In the genomic region with DNA sequence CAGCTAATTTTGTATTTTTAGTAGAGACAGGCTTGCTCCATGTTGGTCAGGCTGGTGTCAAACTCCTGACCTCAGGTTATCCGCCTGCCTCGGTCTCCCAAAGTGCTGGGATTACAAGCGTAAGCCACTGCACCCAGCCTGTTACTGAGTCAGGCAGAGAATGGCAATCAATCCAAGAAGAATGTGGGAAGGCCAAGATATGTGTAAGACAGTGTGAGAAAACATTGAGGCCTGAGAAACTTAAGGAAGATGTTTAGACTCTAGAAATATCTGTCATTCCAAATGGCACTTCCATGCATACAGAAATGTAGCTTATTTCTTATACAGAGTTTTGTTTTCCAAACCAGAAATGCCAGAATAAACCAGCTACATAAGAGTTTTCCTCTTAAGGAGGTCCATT, we compare ENCODE assay signal across 19 cellular contexts.
DNase-seq lines count a peak whose midpoint lies in the region; ATAC-seq and TF ChIP-seq lines count a peak whose summit lies in the region.
"Had no signal": no experiment of that assay in that cellular context is flagged by ENCODE, and none has a peak within 500 bp of the region (broad histone marks: within the 10 kb centered on the region; RNA-seq: fewer than 3 reads in every experiment).

No MANE protein-coding gene starts in this region.

- no peak overlapping the region for H3K4me3 ChIP-seq in colonic mucosa
- H3K4me3 ChIP-seq: K562 had no signal

- ATAC-seq in CD4-positive, alpha-beta T cell (ENCODE audit: poor library complexity): no peak
- no peak for ATAC-seq in naive thymus-derived CD8-positive, alpha-beta T cell
- no peak for ATAC-seq in HG03108 (IDR thresholded peaks at IDR 0.05; ENCODE audit: unreplicated experiment)
- ATAC-seq: K562 had no signal

- POLR2A ChIA-PET in CD4-positive, alpha-beta T cell (lab: Charles Lee): interaction anchor here (1.3 to 1.6 kb wide), 2 partner anchors 15 to 133 kb away, joined by 3 to 6 read pairs; no protein-coding TSS in a partner anchor
- POLR2A ChIA-PET in naive thymus-derived CD8-positive, alpha-beta T cell (lab: Charles Lee): interaction anchor here (0.6 to 1.2 kb wide), 5 partner anchors 11 to 114 kb away, joined by 3 to 5 read pairs (median 3); no protein-coding TSS in a partner anchor

- no peaks in the 10 kb centered on the region for H3K27me3 Mint-ChIP-seq in CD4-positive, alpha-beta T cell
- no peaks in the 10 kb centered on the region for H3K27me3 Mint-ChIP-seq in activated naive CD8-positive, alpha-beta T cell
- H3K27me3 Mint-ChIP-seq in naive thymus-derived CD8-positive, alpha-beta T cell: no peaks in the 10 kb centered on the region
- H3K27me3 Mint-ChIP-seq: B cell; CD8-positive, alpha-beta memory T cell had no signal

- no peak for DNase-seq in CD4-positive, alpha-beta T cell
- DNase-seq in EH (ENCODE audit: low read depth) (peak; percentile 80), NCI-H226 (no peak), colonic mucosa (no peak)
- DNase-seq in naive thymus-derived CD8-positive, alpha-beta T cell: no peak
- DNase-seq: CD8-positive, alpha-beta memory T cell; DMS79; GOT3; MV-4-11; NCI-H1417 treated with DMSO at 0.1 percent for 48 hours; NCI-H1930; NCI-H2171; NCI-H446 treated with DMSO at 0.1 percent for 48 hours; NK-92 treated with Interleukin-12 subunit alpha and Interleukin-12 subunit beta, amount 100 ng/mL, for 24 hours; RPMI8226 had no signal

- H3K27ac ChIP-seq in CD4-positive, alpha-beta T cell (ENCODE audit: low read depth, low read length): peak overlapping the region; percentile 79
- no peak overlapping the region for H3K27ac ChIP-seq in colonic mucosa

- CTCF ChIA-PET in CD4-positive, alpha-beta T cell (lab: Charles Lee): interaction anchor here (1.2 to 1.4 kb wide), 2 partner anchors 49 to 98 kb away, joined by 3 to 7 read pairs; no protein-coding TSS in a partner anchor

- H3K4me1 Mint-ChIP-seq in CD4-positive, alpha-beta T cell (ENCODE audit: low read depth): peaks cover 89% of the 10 kb centered on the region
- peaks cover 80% of the 10 kb centered on the region for H3K4me1 Mint-ChIP-seq in activated naive CD8-positive, alpha-beta T cell (ENCODE audit: low read depth)
- peaks cover 29 to 85% (median 70%) of the 10 kb centered on the region in 4 donors for H3K4me1 Mint-ChIP-seq in naive thymus-derived CD8-positive, alpha-beta T cell

- H3K9me3 ChIP-seq in CD4-positive, alpha-beta T cell (ENCODE audit: control insufficient read depth, low read length): no peaks in the 10 kb centered on the region
- no peaks in the 10 kb centered on the region for H3K9me3 ChIP-seq in colonic mucosa

- intact Hi-C loops in CD4-positive, alpha-beta T cell (cut with DNase I, micrococcal nuclease): no loop called here
- intact Hi-C loops in colonic mucosa (cut with DNase I): no loop called here

- H3K27ac Mint-ChIP-seq in CD4-positive, alpha-beta T cell: peak overlapping the region; percentile 99
- H3K27ac Mint-ChIP-seq in activated naive CD8-positive, alpha-beta T cell: peak overlapping the region; percentile 99
- H3K27ac Mint-ChIP-seq in naive thymus-derived CD8-positive, alpha-beta T cell: peak overlapping the region in 8 of 10 donors; percentile 32 to 99 (median 97)
- H3K27ac Mint-ChIP-seq: B cell had no signal

- TF ChIP-seq CTCF in CD4-positive, alpha-beta T cell (IDR thresholded peaks at IDR 0.05): no peak
- TF ChIP-seq CTCF in colonic mucosa (IDR thresholded peaks at IDR 0.05): no peak

- H3K9ac ChIP-seq in colonic mucosa (ENCODE audit: low read depth in 2 of 2, low read length in 2 of 2): no peak overlapping the region

- H3K27me3 ChIP-seq in CD4-positive, alpha-beta T cell (ENCODE audit: control insufficient read depth, insufficient read depth, low read length): no peaks in the 10 kb centered on the region
- no peaks in the 10 kb centered on the region for H3K27me3 ChIP-seq in colonic mucosa

- H3K4me3 Mint-ChIP-seq in CD4-positive, alpha-beta T cell: no peak overlapping the region
- no peak overlapping the region for H3K4me3 Mint-ChIP-seq in activated naive CD8-positive, alpha-beta T cell
- H3K4me3 Mint-ChIP-seq in naive thymus-derived CD8-positive, alpha-beta T cell: peak overlapping the region in 1 of 10 donors; percentile 1
- H3K4me3 Mint-ChIP-seq: B cell; CD8-positive, alpha-beta memory T cell had no signal

- no peaks in the 10 kb centered on the region for H3K9me3 Mint-ChIP-seq in CD4-positive, alpha-beta T cell
- H3K9me3 Mint-ChIP-seq in activated naive CD8-positive, alpha-beta T cell (ENCODE audit: low read depth): peaks cover 6% of the 10 kb centered on the region
- H3K9me3 Mint-ChIP-seq in naive thymus-derived CD8-positive, alpha-beta T cell: peaks cover 0 to 11% (median 0%) of the 10 kb centered on the region in 9 donors
- H3K9me3 Mint-ChIP-seq: CD8-positive, alpha-beta memory T cell had no signal

- H3K36me3 ChIP-seq in colonic mucosa: no peaks in the 10 kb centered on the region

- H3K4me1 ChIP-seq in colonic mucosa: no peaks in the 10 kb centered on the region

- no peaks in the 10 kb centered on the region for H3K36me3 Mint-ChIP-seq in CD4-positive, alpha-beta T cell (ENCODE audit: low read depth)
- no peaks in the 10 kb centered on the region for H3K36me3 Mint-ChIP-seq in activated naive CD8-positive, alpha-beta T cell
- no peaks in the 10 kb centered on the region for H3K36me3 Mint-ChIP-seq in naive thymus-derived CD8-positive, alpha-beta T cell
